In genomic region chr20:2773812-2774211, GRCh38 we compare ENCODE assay signal across 31 cellular contexts. TPM values are rescaled to one million over a fixed set of nuclear protein-coding genes. Genes with fewer than 3 reads are reported as not detected.
DNase-seq lines count a peak whose midpoint lies in the region; ATAC-seq, FAIRE-seq and TF ChIP-seq lines count a peak whose summit lies in the region.
"Had no signal": no experiment of that assay in that cellular context is flagged by ENCODE, and none has a peak within 500 bp of the region (broad histone marks: within the 10 kb centered on the region; RNA-seq: fewer than 3 reads in every experiment).

No MANE protein-coding gene starts in this region.

- H3K4me2 ChIP-seq in HepG2 (ENCODE audit: low read depth, low read length) (no peak overlapping the region), Karpas-422 (ENCODE audit: low read depth, low read length, poor library complexity, severe bottlenecking) (no peak overlapping the region)
- H3K4me2 ChIP-seq: BLaER1 had no signal

- intact Hi-C loops in HepG2 (cut with micrococcal nuclease; ENCODE audit: unreplicated experiment) = no loop called here
- intact Hi-C loops in posterior vena cava (cut with DNase I) = no loop called here

- H3K9me2 ChIP-seq in Karpas-422 (replicated peaks; ENCODE audit: insufficient read depth, low read length) = no peaks in the 10 kb centered on the region

- H2AFZ ChIP-seq in HepG2 (ENCODE audit: low read length) (no peak overlapping the region), Karpas-422 (ENCODE audit: low read length) (no peak overlapping the region)

- H3K27ac ChIP-seq in HepG2 (ENCODE audit: extremely low read length, insufficient read depth, low read length) (no peak overlapping the region), Karpas-422 (ENCODE audit: low read length) (no peak overlapping the region)
- H3K27ac ChIP-seq: BLaER1 had no signal

- CTCF ChIA-PET in HepG2 (lab: Yijun Ruan, JAX; ENCODE audit: low intra/inter-chr PET ratio, low total read pairs) = no interaction called here

- BruUV-seq in HepG2 (replicated peaks; lab: Mats Ljungman, UMichigan) = no TSS peak

- H4K20me1 ChIP-seq in HepG2 (ENCODE audit: insufficient read depth, low read length) (no peaks in the 10 kb centered on the region), Karpas-422 (ENCODE audit: insufficient read depth, low read depth, low read length) (no peaks in the 10 kb centered on the region)
- H4K20me1 ChIP-seq: BLaER1 had no signal

- 5% methylated on average over 9 of the region's 9 CpGs for WGBS in HepG2 (ENCODE audit: low lambda C conversion rate)

- H3K27me3 ChIP-seq in HepG2 (ENCODE audit: control insufficient read depth in 1 of 2, insufficient read depth in 2 of 2, low read length in 2 of 2) (peaks cover 6 to 29% of the 10 kb centered on the region in 2 experiments; a peak in 4 of 5 replicates), Karpas-422 (ENCODE audit: low read length) (0 out of 2 replicates have a peak, but pooled peaks cover 2% of the 10 kb centered on the region)
- H3K27me3 ChIP-seq: BE2C, BLaER1 had no signal

- H3K79me2 ChIP-seq in HepG2 (ENCODE audit: insufficient read depth, low read length) = no peaks in the 10 kb centered on the region
- no peaks in the 10 kb centered on the region for H3K79me2 ChIP-seq in Karpas-422 (ENCODE audit: low read length)

- TF ChIP-seq RAD21 in HepG2 (CRISPR knock-in tag; IDR thresholded peaks at IDR 0.05) = no peak

- POLR2A ChIA-PET in HepG2 (lab: Yijun Ruan, JAX) = interaction anchor here (1.7 kb wide), 1 partner anchor 22 kb away, joined by 3 read pairs; no protein-coding TSS in a partner anchor

- no peak for TF ChIP-seq CTCF in HepG2 (CRISPR knock-in tag; IDR thresholded peaks at IDR 0.05)

- in situ Hi-C loops in HepG2 (cut with HindIII; ENCODE audit: extremely low pct_ligation_motif_present, low pct_unique_long_range_greater_than_20kb) = no loop called here

- TF ChIP-seq POLR2A in HepG2 (IDR thresholded peaks at IDR 0.05; ENCODE audit: insufficient read depth in 1 of 2, low read depth in 2 of 2, low read length in 2 of 2) = no peak

- H3K4me3 ChIP-seq in HepG2 (replicated peaks in 1 of 3; ENCODE audit: insufficient read depth in 1 of 3, low read depth in 2 of 3, low read length in 3 of 3) = no peak overlapping the region
- H3K4me3 ChIP-seq in Karpas-422 (ENCODE audit: low read length) = no peak overlapping the region
- H3K4me3 ChIP-seq: BLaER1 had no signal

- no peak for ATAC-seq in HepG2
- ATAC-seq: GM12878 had no signal

- FAIRE-seq in HepG2 (lab: Jason Lieb, UNC) = no peak
- FAIRE-seq: A204.1, GM12878, GM12892, GM18507 had no signal

- peak; percentile 7 for DNase-seq in activated CD8-positive, alpha-beta memory T cell treated with anti-CD3 and anti-CD28 coated beads, Interleukin-2, amount 50 U/mL, for 48 hours
- no peak for DNase-seq in activated CD8-positive, alpha-beta memory T cell treated with anti-CD3 and anti-CD28 coated beads for 24 hours
- DNase-seq in HepG2 (ENCODE audit: low spot score) (peak; percentile 28), posterior vena cava (ENCODE audit: low spot score) (peak; percentile 34), midbrain (lab: John Stamatoyannopoulos, UW) (no peak), Karpas-422 (no peak)
- DNase-seq: 8988T; ACHN; BE2C; C1 segment of cervical spinal cord; CD4-positive, alpha-beta memory T cell; CD4-positive, CD25-positive, alpha-beta regulatory T cell; CD8-positive, alpha-beta memory T cell; COR-L47; DMS 273 treated with DMSO at 0.1 percent for 48 hours; DMS153; DMS53; DMS79; DND-41; EL; GDM1 had no signal

- H3K4me1 ChIP-seq in HepG2 (ENCODE audit: insufficient read depth, low read length) = peaks cover 15% of the 10 kb centered on the region
- no peaks in the 10 kb centered on the region for H3K4me1 ChIP-seq in Karpas-422 (ENCODE audit: low read length)
- H3K4me1 ChIP-seq: BE2C had no signal

- H3K36me3 ChIP-seq in HepG2 (replicated peaks in 1 of 2; ENCODE audit: control insufficient read depth in 1 of 2, insufficient read depth in 2 of 2, low read length in 2 of 2) = no peaks in the 10 kb centered on the region
- H3K36me3 ChIP-seq in Karpas-422 (ENCODE audit: insufficient read depth, low read length) = no peaks in the 10 kb centered on the region
- H3K36me3 ChIP-seq: BE2C, BLaER1 had no signal

- H3K9ac ChIP-seq in HepG2 (ENCODE audit: insufficient read depth, low read depth, low read length) = no peak overlapping the region
- no peak overlapping the region for H3K9ac ChIP-seq in Karpas-422 (ENCODE audit: low read length)
- H3K9ac ChIP-seq: BLaER1 had no signal

- no peak for TF ChIP-seq EP300 in HepG2 (IDR thresholded peaks at IDR 0.05; ENCODE audit: low read depth in 2 of 2, low read length in 2 of 2)
- no peak for TF ChIP-seq EP300 in HepG2 (CRISPR knock-in tag; IDR thresholded peaks at IDR 0.05; ENCODE audit: borderline replicate concordance)

- peaks cover 4% of the 10 kb centered on the region; the same call in 1 of the 2 replicates for H3K9me3 ChIP-seq in HepG2 (ENCODE audit: low read length)
- no peaks in the 10 kb centered on the region for H3K9me3 ChIP-seq in Karpas-422 (ENCODE audit: low read length)
- H3K9me3 ChIP-seq: BE2C had no signal

RNA-seq across cellular contexts. Expression of gene CPXM1, which starts 26.6 kb away (rescaled TPM):
- not detected in 2 replicates for total RNA-seq in HepG2 (2016; rRNA removed; fragmentation: Illumina TruSeq; extraction: Trizol)
- total RNA-seq in HepG2 (2016; cell fraction: cytosol; rRNA removed; fragmentation: Illumina TruSeq; extraction: Trizol; ENCODE audit: low read depth) = not detected in 2 replicates
- not detected in 2 replicates for total RNA-seq in HepG2 (2016; cell fraction: insoluble cytoplasmic fraction; rRNA removed; fragmentation: Illumina TruSeq; extraction: Trizol)
- not detected in 2 replicates for total RNA-seq in HepG2 (2016; cell fraction: membrane; rRNA removed; fragmentation: Illumina TruSeq; extraction: Trizol)
- not detected in 2 replicates for total RNA-seq in HepG2 (2016; cell fraction: nucleus; rRNA removed; fragmentation: Illumina TruSeq; extraction: Trizol)
- 0.07 TPM in 1 of 2 replicates, not detected in the other for polyA plus RNA-seq in HepG2 (2011; rRNA removed)
- polyA plus RNA-seq in HepG2 (2011; cell fraction: cytosol; rRNA removed) = 0.04 TPM in 1 of 2 replicates, not detected in the other
- 0.14 and 0.34 TPM in 2 replicates for polyA plus RNA-seq in HepG2 (2011; cell fraction: nucleus; rRNA removed)
- not detected in 2 replicates for polyA plus RNA-seq in HepG2 (2012)
- polyA plus RNA-seq in HepG2 (2016; cell fraction: cytosol; fragmentation: Illumina TruSeq; extraction: Trizol; ENCODE audit: low read depth) = not detected in 2 replicates
- not detected in 2 replicates for polyA plus RNA-seq in HepG2 (2016; cell fraction: insoluble cytoplasmic fraction; fragmentation: Illumina TruSeq; extraction: Trizol; ENCODE audit: low read depth)
- not detected in 2 replicates for polyA plus RNA-seq in HepG2 (2016; cell fraction: membrane; fragmentation: Illumina TruSeq; extraction: Trizol; ENCODE audit: low read depth)
- not detected in 2 replicates for polyA plus RNA-seq in HepG2 (2016; cell fraction: nucleus; fragmentation: Illumina TruSeq; extraction: Trizol; ENCODE audit: insufficient read depth, low read depth)
- polyA minus RNA-seq in HepG2 (2011; rRNA and poly(A)+ RNA removed; ENCODE audit: low replicate concordance) = not detected in 2 replicates
- polyA minus RNA-seq in HepG2 (2011; cell fraction: cytosol; rRNA and poly(A)+ RNA removed) = not detected in 2 replicates
- not detected in 2 replicates for polyA minus RNA-seq in HepG2 (2011; cell fraction: nucleus; rRNA and poly(A)+ RNA removed)
- 10 to 100 TPM in 1 of 2 donors, 1 to 10 TPM in 1; 9.6 to 36.6 TPM for total RNA-seq in posterior vena cava
- not detected in 2 replicates for total RNA-seq in Karpas-422 (2014; rRNA removed; shearing (Covaris generic); ENCODE audit: low replicate concordance)
- total RNA-seq: CD4-positive, alpha-beta memory T cell had no signal
- polyA plus RNA-seq: CD14-positive monocyte; CD4-positive, alpha-beta memory T cell; CD8-positive, alpha-beta memory T cell had no signal

RNA-seq across cellular contexts. Expression of gene C20orf141, which starts 41.0 kb away (rescaled TPM):
- total RNA-seq in HepG2 (2016; rRNA removed; fragmentation: Illumina TruSeq; extraction: Trizol) (not detected in 2 replicates), posterior vena cava (not detected)
- total RNA-seq in HepG2 (2016; cell fraction: cytosol; rRNA removed; fragmentation: Illumina TruSeq; extraction: Trizol; ENCODE audit: low read depth) = not detected in 2 replicates
- not detected in 2 replicates for total RNA-seq in HepG2 (2016; cell fraction: insoluble cytoplasmic fraction; rRNA removed; fragmentation: Illumina TruSeq; extraction: Trizol)
- total RNA-seq in HepG2 (2016; cell fraction: membrane; rRNA removed; fragmentation: Illumina TruSeq; extraction: Trizol) = not detected in 2 replicates
- total RNA-seq in HepG2 (2016; cell fraction: nucleus; rRNA removed; fragmentation: Illumina TruSeq; extraction: Trizol) = not detected in 2 replicates
- polyA plus RNA-seq in HepG2 (2011; rRNA removed) = not detected in 2 replicates
- polyA plus RNA-seq in HepG2 (2011; cell fraction: cytosol; rRNA removed) = not detected in 2 replicates
- not detected in 2 replicates for polyA plus RNA-seq in HepG2 (2011; cell fraction: nucleus; rRNA removed)
- polyA plus RNA-seq in HepG2 (2012) = not detected in 2 replicates
- not detected in 2 replicates for polyA plus RNA-seq in HepG2 (2016; cell fraction: cytosol; fragmentation: Illumina TruSeq; extraction: Trizol; ENCODE audit: low read depth)
- not detected in 2 replicates for polyA plus RNA-seq in HepG2 (2016; cell fraction: insoluble cytoplasmic fraction; fragmentation: Illumina TruSeq; extraction: Trizol; ENCODE audit: low read depth)
- polyA plus RNA-seq in HepG2 (2016; cell fraction: membrane; fragmentation: Illumina TruSeq; extraction: Trizol; ENCODE audit: low read depth) = not detected in 2 replicates
- not detected in 2 replicates for polyA plus RNA-seq in HepG2 (2016; cell fraction: nucleus; fragmentation: Illumina TruSeq; extraction: Trizol; ENCODE audit: insufficient read depth, low read depth)
- polyA minus RNA-seq in HepG2 (2011; rRNA and poly(A)+ RNA removed; ENCODE audit: low replicate concordance) = not detected in 2 replicates
- not detected in 2 replicates for polyA minus RNA-seq in HepG2 (2011; cell fraction: cytosol; rRNA and poly(A)+ RNA removed)
- polyA minus RNA-seq in HepG2 (2011; cell fraction: nucleus; rRNA and poly(A)+ RNA removed) = not detected in 2 replicates
- total RNA-seq in Karpas-422 (2014; rRNA removed; shearing (Covaris generic); ENCODE audit: low replicate concordance) = not detected in 2 replicates
- total RNA-seq: A673; CD4-positive, alpha-beta memory T cell; CD4-positive, CD25-positive, alpha-beta regulatory T cell; CD8-positive, alpha-beta memory T cell; Daoy; G401; GM12878 had no signal
- polyA plus RNA-seq: AG04450; CD14-positive monocyte; CD4-positive, alpha-beta memory T cell; CD4-positive, CD25-positive, alpha-beta regulatory T cell; CD8-positive, alpha-beta memory T cell; GM12878 had no signal

RNA-seq across cellular contexts. Expression of gene TMEM239, which starts 42.4 kb away (rescaled TPM):
- total RNA-seq in HepG2 (2016; rRNA removed; fragmentation: Illumina TruSeq; extraction: Trizol) (not detected in 2 replicates), posterior vena cava (not detected)
- total RNA-seq in HepG2 (2016; cell fraction: cytosol; rRNA removed; fragmentation: Illumina TruSeq; extraction: Trizol; ENCODE audit: low read depth) = not detected in 2 replicates
- not detected in 2 replicates for total RNA-seq in HepG2 (2016; cell fraction: insoluble cytoplasmic fraction; rRNA removed; fragmentation: Illumina TruSeq; extraction: Trizol)
- not detected in 2 replicates for total RNA-seq in HepG2 (2016; cell fraction: membrane; rRNA removed; fragmentation: Illumina TruSeq; extraction: Trizol)
- total RNA-seq in HepG2 (2016; cell fraction: nucleus; rRNA removed; fragmentation: Illumina TruSeq; extraction: Trizol) = not detected in 2 replicates
- not detected in 2 replicates for polyA plus RNA-seq in HepG2 (2011; rRNA removed)
- not detected in 2 replicates for polyA plus RNA-seq in HepG2 (2011; cell fraction: cytosol; rRNA removed)
- polyA plus RNA-seq in HepG2 (2011; cell fraction: nucleus; rRNA removed) = not detected in 2 replicates
- polyA plus RNA-seq in HepG2 (2012) = not detected in 2 replicates
- polyA plus RNA-seq in HepG2 (2016; cell fraction: cytosol; fragmentation: Illumina TruSeq; extraction: Trizol; ENCODE audit: low read depth) = not detected in 2 replicates
- polyA plus RNA-seq in HepG2 (2016; cell fraction: insoluble cytoplasmic fraction; fragmentation: Illumina TruSeq; extraction: Trizol; ENCODE audit: low read depth) = not detected in 2 replicates
- polyA plus RNA-seq in HepG2 (2016; cell fraction: membrane; fragmentation: Illumina TruSeq; extraction: Trizol; ENCODE audit: low read depth) = not detected in 2 replicates
- polyA plus RNA-seq in HepG2 (2016; cell fraction: nucleus; fragmentation: Illumina TruSeq; extraction: Trizol; ENCODE audit: insufficient read depth, low read depth) = not detected in 2 replicates
- not detected in 2 replicates for polyA minus RNA-seq in HepG2 (2011; rRNA and poly(A)+ RNA removed; ENCODE audit: low replicate concordance)
- polyA minus RNA-seq in HepG2 (2011; cell fraction: cytosol; rRNA and poly(A)+ RNA removed) = not detected in 2 replicates
- polyA minus RNA-seq in HepG2 (2011; cell fraction: nucleus; rRNA and poly(A)+ RNA removed) = not detected in 2 replicates
- not detected in 2 replicates for total RNA-seq in Karpas-422 (2014; rRNA removed; shearing (Covaris generic); ENCODE audit: low replicate concordance)
- total RNA-seq: A673; CD4-positive, alpha-beta memory T cell; CD4-positive, CD25-positive, alpha-beta regulatory T cell; CD8-positive, alpha-beta memory T cell; Daoy; G401; GM12878 had no signal
- polyA plus RNA-seq: AG04450; CD14-positive monocyte; CD4-positive, alpha-beta memory T cell; CD4-positive, CD25-positive, alpha-beta regulatory T cell; CD8-positive, alpha-beta memory T cell; GM12878 had no signal

Comparison
In these comparisons a context has a peak if more than half of its experiments do, and no peak if none do; other contexts are left out.
1. DNase-seq: peak in activated CD8-positive, alpha-beta memory T cell treated with anti-CD3 and anti-CD28 coated beads, Interleukin-2, amount 50 U/mL, for 48 hours (single experiment), HepG2 (single experiment) and posterior vena cava (single experiment); none in activated CD8-positive, alpha-beta memory T cell treated with anti-CD3 and anti-CD28 coated beads for 24 hours (single experiment), midbrain (single experiment) and Karpas-422 (single experiment).
2. RNA of gene CPXM1, which starts 26.6 kb away (total RNA-seq): 9.6 to 36.6 TPM in posterior vena cava; not detected in HepG2 and not detected in Karpas-422; every median in the first group is over 4 times any median in the second.